Comparison of ENCODE assay signal across 15 cellular contexts in genomic region chr3:180854887-180855286, GRCh38. TPM values are rescaled to one million over a fixed set of nuclear protein-coding genes. Genes with fewer than 3 reads are reported as not detected.
DNase-seq lines count a peak whose midpoint lies in the region; ATAC-seq and TF ChIP-seq lines count a peak whose summit lies in the region.
"Had no signal": no experiment of that assay in that cellular context is flagged by ENCODE, and none has a peak within 500 bp of the region (broad histone marks: within the 10 kb centered on the region; RNA-seq: fewer than 3 reads in every experiment).

No MANE protein-coding gene starts in this region.

- H3K4me3 ChIP-seq in GM23338 = no peak overlapping the region
- no peak overlapping the region for H3K4me3 ChIP-seq in HUES64 (ENCODE audit: low read length)
- no peak overlapping the region for H3K4me3 ChIP-seq in neuronal stem cell (ENCODE audit: low read length in 2 of 2)
- no peak overlapping the region for H3K4me3 ChIP-seq in Karpas-422 (ENCODE audit: low read length)
- H3K4me3 ChIP-seq: GM23248 had no signal

- H3K18ac ChIP-seq in neuronal stem cell (ENCODE audit: low read length) = no peak overlapping the region

- H4K91ac ChIP-seq in neuronal stem cell (ENCODE audit: low read depth, low read length, poor library complexity) = no peak overlapping the region

- H3K36me3 Mint-ChIP-seq in GM23338 (ENCODE audit: low read depth) (no peaks in the 10 kb centered on the region), WTC11 (no peaks in the 10 kb centered on the region)

- H3K27me3 ChIP-seq in GM23338 (ENCODE audit: insufficient read depth) (no peaks in the 10 kb centered on the region), HUES64 (ENCODE audit: insufficient read depth, low read length) (no peaks in the 10 kb centered on the region), neuronal stem cell (ENCODE audit: control insufficient read depth in 3 of 3, insufficient read depth in 3 of 3, low read depth in 1 of 3, low read length in 3 of 3) (no peaks in the 10 kb centered on the region), Karpas-422 (ENCODE audit: low read length) (no peaks in the 10 kb centered on the region)

- H2BK12ac ChIP-seq in neuronal stem cell (ENCODE audit: low read length) = no peak overlapping the region

- no peak overlapping the region for H3K27ac Mint-ChIP-seq in GM23338
- H3K27ac Mint-ChIP-seq in WTC11 = no peak overlapping the region
- H3K27ac Mint-ChIP-seq: B cell; CD4-positive, alpha-beta T cell; HFFc6 had no signal

- H3K79me1 ChIP-seq in neuronal stem cell (ENCODE audit: low read depth, low read length) = no peaks in the 10 kb centered on the region

- H3K4me1 Mint-ChIP-seq in GM23338 = peaks cover 18% of the 10 kb centered on the region
- H3K4me1 Mint-ChIP-seq in WTC11 = peaks cover 24% of the 10 kb centered on the region
- H3K4me1 Mint-ChIP-seq: B cell had no signal

- H3K4me1 ChIP-seq in GM23338 (ENCODE audit: insufficient read depth) = peaks cover 7% of the 10 kb centered on the region
- peaks cover 8% of the 10 kb centered on the region; the same call in 1 of the 2 replicates for H3K4me1 ChIP-seq in HUES64 (ENCODE audit: insufficient read depth, low read length)
- H3K4me1 ChIP-seq in neuronal stem cell (ENCODE audit: control insufficient read depth in 2 of 2, insufficient read depth in 1 of 2, low read depth in 1 of 2, low read length in 2 of 2) = no peaks in the 10 kb centered on the region
- H3K4me1 ChIP-seq in Karpas-422 (ENCODE audit: low read length) = no peaks in the 10 kb centered on the region

- H2AK5ac ChIP-seq in neuronal stem cell (ENCODE audit: low read depth, low read length) = no peak overlapping the region

- H3K27ac ChIP-seq in GM23338 (ENCODE audit: low read depth) (no peak overlapping the region), HUES64 (ENCODE audit: low read depth, low read length) (peak overlapping the region; percentile 30; the same call in 1 of the 2 replicates), neuronal stem cell (replicated peaks; ENCODE audit: low read length) (no peak overlapping the region), Karpas-422 (ENCODE audit: low read length) (no peak overlapping the region)
- H3K27ac ChIP-seq: GM23248 had no signal

- H2AFZ ChIP-seq in GM23338 (0 out of 2 replicates have a peak overlapping the region, but pooled peaks have one; percentile 63), neuronal stem cell (ENCODE audit: low read length) (peak overlapping the region; percentile 2), Karpas-422 (ENCODE audit: low read length) (no peak overlapping the region)
- H2AFZ ChIP-seq: GM23248 had no signal

- TF ChIP-seq CTCF in GM23338 (conservative IDR thresholded peaks at IDR 0.05; ENCODE audit: low read depth in 2 of 2) = no peak
- TF ChIP-seq CTCF in WTC11 (IDR thresholded peaks at IDR 0.05) = no peak

- H3K4me3 Mint-ChIP-seq in GM23338 (no peak overlapping the region), WTC11 (no peak overlapping the region)
- H3K4me3 Mint-ChIP-seq: B cell; CD4-positive, alpha-beta T cell; H9; HFFc6 had no signal

- H3K9ac ChIP-seq in HUES64 (ENCODE audit: low read depth, low read length) (no peak overlapping the region), neuronal stem cell (ENCODE audit: low read depth, low read length, poor library complexity) (no peak overlapping the region), Karpas-422 (ENCODE audit: low read length) (no peak overlapping the region)
- H3K9ac ChIP-seq: GM23248 had no signal

- H3F3A ChIP-seq in GM23338 (replicated peaks; ENCODE audit: low read depth) = no peaks in the 10 kb centered on the region

- no peak overlapping the region for H2BK15ac ChIP-seq in neuronal stem cell (ENCODE audit: low read length)

- CTCF ChIA-PET in WTC11 (lab: Charles Lee) = interaction anchor here (0.7 to 2.3 kb wide), 7 partner anchors 15 to 221 kb away, joined by 3 to 13 read pairs (median 5); partner anchors contain the start of gene FXR1

- no peak overlapping the region for H3K4me2 ChIP-seq in GM23338
- no peak overlapping the region for H3K4me2 ChIP-seq in neuronal stem cell (ENCODE audit: insufficient read depth, low read length, poor library complexity, severe bottlenecking)
- H3K4me2 ChIP-seq in Karpas-422 (ENCODE audit: low read depth, low read length, poor library complexity, severe bottlenecking) = no peak overlapping the region

- H2BK5ac ChIP-seq in neuronal stem cell (ENCODE audit: low read length) = no peak overlapping the region

- no peak overlapping the region for H2BK120ac ChIP-seq in neuronal stem cell (ENCODE audit: low read depth, low read length)

- H4K20me1 ChIP-seq in GM23338 (replicated peaks; ENCODE audit: insufficient read depth) (no peaks in the 10 kb centered on the region), Karpas-422 (ENCODE audit: insufficient read depth, low read depth, low read length) (no peaks in the 10 kb centered on the region)

- peaks cover 2% of the 10 kb centered on the region for H3K27me3 Mint-ChIP-seq in GM23338 (ENCODE audit: insufficient read depth, low read depth, poor library complexity)
- H3K27me3 Mint-ChIP-seq in WTC11 (ENCODE audit: low read depth) = no peaks in the 10 kb centered on the region

- H3K9me3 ChIP-seq in HUES64 (ENCODE audit: insufficient read depth, low read depth, low read length) (no peaks in the 10 kb centered on the region), neuronal stem cell (replicated peaks in 1 of 2; ENCODE audit: control insufficient read depth in 2 of 2, insufficient read depth in 1 of 2, low read depth in 1 of 2, low read length in 2 of 2) (no peaks in the 10 kb centered on the region), Karpas-422 (ENCODE audit: low read length) (no peaks in the 10 kb centered on the region)

- ATAC-seq in GM23338 (peak; percentile 42), WTC11 (peak; percentile 16), HG03135 (IDR thresholded peaks at IDR 0.05; ENCODE audit: unreplicated experiment) (no peak), HG03175 (IDR thresholded peaks at IDR 0.05; ENCODE audit: unreplicated experiment) (no peak)

- DNase-seq in GM23338 (ENCODE audit: low spot score) (no peak), WTC11 (ENCODE audit: low spot score) (no peak), neuronal stem cell (ENCODE audit: low spot score) (no peak), Karpas-422 (no peak)
- DNase-seq: C1 segment of cervical spinal cord; CD4-positive, alpha-beta T cell; DMS 273 treated with DMSO at 0.1 percent for 48 hours; HFFc6; IMR-90 had no signal

- no peak overlapping the region for H3K14ac ChIP-seq in neuronal stem cell (ENCODE audit: low read length)

- H3K4ac ChIP-seq in neuronal stem cell (ENCODE audit: low read length) = no peak overlapping the region

- POLR2A ChIA-PET in WTC11 (lab: Charles Lee) = no interaction called here

- no peaks in the 10 kb centered on the region for H3K9me2 ChIP-seq in GM23338 (ENCODE audit: insufficient read depth)
- no peaks in the 10 kb centered on the region for H3K9me2 ChIP-seq in Karpas-422 (replicated peaks; ENCODE audit: insufficient read depth, low read length)

- no peak overlapping the region for H4K8ac ChIP-seq in neuronal stem cell (ENCODE audit: low read depth, low read length)

- H3K36me3 ChIP-seq in GM23338 (ENCODE audit: insufficient read depth) = no peaks in the 10 kb centered on the region
- no peaks in the 10 kb centered on the region for H3K36me3 ChIP-seq in HUES64 (ENCODE audit: insufficient read depth, low read length)
- no peaks in the 10 kb centered on the region for H3K36me3 ChIP-seq in neuronal stem cell (replicated peaks in 1 of 2; ENCODE audit: control insufficient read depth in 2 of 2, insufficient read depth in 2 of 2, low read length in 2 of 2)
- no peaks in the 10 kb centered on the region for H3K36me3 ChIP-seq in Karpas-422 (ENCODE audit: insufficient read depth, low read length)

- 83% methylated on average over 2 of the region's 2 CpGs for WGBS in HUES64
- no CpG with 5 or more reads among the region's 2 CpGs for WGBS in neuronal stem cell (ENCODE audit: extremely low coverage in 2 of 2, insufficient read length in 2 of 2, insufficient replicate concordance in 1 of 2), 2 donors

- H3K9me3 Mint-ChIP-seq in GM23338 (no peaks in the 10 kb centered on the region; the same call in 1 of the 3 replicates), WTC11 (peaks cover 10% of the 10 kb centered on the region)
- H3K9me3 Mint-ChIP-seq: H9 had no signal

- H3K23ac ChIP-seq in neuronal stem cell (ENCODE audit: low read depth, low read length, poor library complexity) = no peak overlapping the region

- no peaks in the 10 kb centered on the region for H3K79me2 ChIP-seq in GM23338 (replicated peaks; ENCODE audit: insufficient read depth)
- no peaks in the 10 kb centered on the region for H3K79me2 ChIP-seq in Karpas-422 (ENCODE audit: low read length)

TF ChIP-seq in WTC11, 78 proteins besides CTCF, POLR2A, EP300 and RAD21 (continues in another document):
- no peak for TF ChIP-seq FOXJ3 (CRISPR knock-in tag; IDR thresholded peaks at IDR 0.05; ENCODE audit: borderline replicate concordance)

RNA-seq across cellular contexts. Expression of gene FXR1, which starts 57.6 kb away (rescaled TPM):
- total RNA-seq in GM23338 (2014; rRNA removed; shearing (Covaris generic)) = 208 and 228 TPM in 2 replicates
- 131 and 136 TPM in 2 replicates for polyA plus RNA-seq in GM23338 (2016; fragmentation: Nextera tagmentation; extraction: Ambion mirVana)
- 158 TPM for polyA plus RNA-seq in HUES64 (2013, experiment 1 of 2)
- polyA plus RNA-seq in HUES64 (2013, experiment 2 of 2) = 205 TPM
- 245 to 252 TPM (median 251 TPM) in 3 replicates for total RNA-seq in WTC11 (2021)
- polyA plus RNA-seq in neuronal stem cell (2013, experiment 1 of 2) = 276 TPM
- 284 TPM for polyA plus RNA-seq in neuronal stem cell (2013, experiment 2 of 2)
- 123 and 125 TPM in 2 replicates for total RNA-seq in Karpas-422 (2014; rRNA removed; shearing (Covaris generic); ENCODE audit: low replicate concordance)

Comparison
In these comparisons a context has a peak if more than half of its experiments do, and no peak if none do; other contexts are left out.
1. ATAC-seq: peak in GM23338 (single experiment) and WTC11 (single experiment); none in HG03135 (single experiment) and HG03175 (single experiment).